Comparison of ENCODE assay signal across 9 cellular contexts in the genomic region with DNA sequence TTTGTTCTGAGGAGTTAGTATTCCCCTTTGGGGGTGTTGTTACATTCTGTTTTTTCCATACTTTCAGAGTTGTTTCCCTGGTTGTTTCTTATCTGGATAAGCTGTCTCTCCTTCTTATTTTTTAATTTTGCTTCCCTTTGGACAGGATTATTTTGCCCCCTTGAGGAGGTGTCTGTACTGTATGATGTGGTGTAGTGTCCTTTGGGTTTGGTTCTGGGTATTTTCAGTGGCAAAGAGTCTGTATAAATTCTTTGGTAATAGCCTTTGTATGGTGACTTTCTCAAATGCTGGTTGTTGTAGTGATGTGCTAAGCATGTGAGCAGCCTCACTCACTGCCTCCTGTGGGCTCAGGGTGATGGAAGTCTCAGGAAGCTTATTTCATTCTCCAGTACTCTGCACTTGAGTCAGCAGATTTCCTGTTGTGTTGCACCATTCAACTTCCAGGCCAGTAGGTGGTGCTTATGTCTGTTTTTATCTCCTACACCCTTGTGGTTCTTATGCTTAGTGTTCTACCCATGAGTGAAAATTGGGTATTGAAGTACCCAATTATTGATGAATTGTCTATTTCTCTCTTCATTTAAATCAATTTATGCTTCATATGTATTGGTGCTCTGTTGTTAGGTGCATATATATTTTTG.
DNase-seq lines count a peak whose midpoint lies in the region; ATAC-seq, FAIRE-seq and TF ChIP-seq lines count a peak whose summit lies in the region.
"Had no signal": no experiment of that assay in that cellular context is flagged by ENCODE, and none has a peak within 500 bp of the region (broad histone marks: within the 10 kb centered on the region; RNA-seq: fewer than 3 reads in every experiment).

No MANE protein-coding gene starts in this region.

- H3K4me3 Mint-ChIP-seq in stimulated activated effector memory CD8-positive, alpha-beta T cell treated with anti-CD3 and anti-CD28 coated beads, Interleukin-12 subunit alpha, Interleukin-12 subunit beta, amount 100 ng/mL, for 72 hours = no peak overlapping the region

- peak; percentile 76 for ATAC-seq in HG02759 (IDR thresholded peaks at IDR 0.05; ENCODE audit: unreplicated experiment)
- ATAC-seq in stimulated activated effector memory CD8-positive, alpha-beta T cell treated with anti-CD3 and anti-CD28 coated beads, Interleukin-12 subunit alpha, Interleukin-12 subunit beta, amount 100 ng/mL, for 72 hours = peak; percentile 96

- TF ChIP-seq CTCF in GM12864 (IDR thresholded peaks at IDR 0.05; ENCODE audit: low read depth, low read length, missing control alignments) = peak; percentile 68
- TF ChIP-seq CTCF in H1 (IDR thresholded peaks at IDR 0.05; ENCODE audit: control extremely low read depth in 1 of 3, insufficient read depth in 1 of 3, low read depth in 1 of 3, low read length in 3 of 3) = peak in 2 of 3 experiments; percentile 79 to 80; a peak in 3 of 4 replicates

- no peak overlapping the region for H2BK5ac ChIP-seq in H1 (ENCODE audit: low read depth, low read length)

- H4K5ac ChIP-seq in H1 (ENCODE audit: insufficient read length, low read depth, low read length) = no peak overlapping the region

- H3K56ac ChIP-seq in H1 (replicated peaks; ENCODE audit: insufficient read length, low read depth, low read length) = no peak overlapping the region

- H2AK5ac ChIP-seq in H1 (ENCODE audit: low read depth, low read length) = no peak overlapping the region

- H3K36me3 ChIP-seq in H1 (ENCODE audit: control insufficient read depth in 2 of 4, insufficient read depth in 4 of 4, low read length in 3 of 4) = no peaks in the 10 kb centered on the region; a peak in 1 of 8 replicates

- no peak overlapping the region for H3K23ac ChIP-seq in H1 (ENCODE audit: insufficient read length)

- no peaks in the 10 kb centered on the region for H3K9me3 Mint-ChIP-seq in stimulated activated effector memory CD8-positive, alpha-beta T cell treated with anti-CD3 and anti-CD28 coated beads, Interleukin-12 subunit alpha, Interleukin-12 subunit beta, amount 100 ng/mL, for 72 hours

- H3K4ac ChIP-seq in H1 (replicated peaks; ENCODE audit: insufficient read length, low read depth, low read length) = no peak overlapping the region

- no peak overlapping the region for H3K14ac ChIP-seq in H1 (ENCODE audit: insufficient read length)

- peak; percentile 73 to 76 for TF ChIP-seq RAD21 in H1 (IDR thresholded peaks at IDR 0.05 in 1 of 2, conservative IDR thresholded peaks at IDR 0.05 in 1 of 2; ENCODE audit: low read depth in 2 of 2, low read length in 2 of 2)

- peaks cover 10% of the 10 kb centered on the region for H3K4me1 Mint-ChIP-seq in stimulated activated effector memory CD8-positive, alpha-beta T cell treated with anti-CD3 and anti-CD28 coated beads, Interleukin-12 subunit alpha, Interleukin-12 subunit beta, amount 100 ng/mL, for 72 hours

- no peaks in the 10 kb centered on the region for H3K79me1 ChIP-seq in H1 (ENCODE audit: low read depth, low read length)

- H3K27me3 ChIP-seq in H1 (replicated peaks in 1 of 4; ENCODE audit: control insufficient read depth in 3 of 4, extremely low read depth in 1 of 4, insufficient read depth in 3 of 4, low read length in 3 of 4) = no peaks in the 10 kb centered on the region

- no peak overlapping the region for H3K4me3 ChIP-seq in GM12864 (ENCODE audit: low read depth, low read length)
- H3K4me3 ChIP-seq in H1 (ENCODE audit: extremely low read depth in 1 of 4, insufficient read depth in 2 of 4, low read depth in 3 of 4, low read length in 4 of 4) = no peak overlapping the region; a peak in 1 of 8 replicates
- H3K4me3 ChIP-seq: lung had no signal

- H2BK15ac ChIP-seq in H1 (ENCODE audit: low read length) = no peak overlapping the region

- no peak overlapping the region for H4K91ac ChIP-seq in H1 (replicated peaks; ENCODE audit: insufficient read length, low read length)

- H3K9me3 ChIP-seq in H1 (ENCODE audit: insufficient read depth in 2 of 2, low read depth in 1 of 2, low read length in 1 of 2) = no peaks in the 10 kb centered on the region

- no peak overlapping the region for H2BK20ac ChIP-seq in H1 (ENCODE audit: low read length)

- no peaks in the 10 kb centered on the region for H3K4me1 ChIP-seq in H1 (replicated peaks in 1 of 4; ENCODE audit: control insufficient read depth in 3 of 4, insufficient read depth in 4 of 4, low read length in 3 of 4)

- H3K27ac ChIP-seq in H1 (ENCODE audit: low read depth, low read length) = no peak overlapping the region

- no peaks in the 10 kb centered on the region for H3K79me2 ChIP-seq in H1 (ENCODE audit: control insufficient read depth in 1 of 2, insufficient read depth in 2 of 2, low read length in 2 of 2)

- no peak overlapping the region for H2BK12ac ChIP-seq in H1 (ENCODE audit: low read depth, low read length)

- H2BK120ac ChIP-seq in H1 (replicated peaks; ENCODE audit: low read depth, low read length) = no peak overlapping the region

- DNase-seq in AG08395 (ENCODE audit: low spot score) (peak; percentile 16), GM12864 (ENCODE audit: low read depth) (peak; percentile 62), NCI-H69 (lab: John Stamatoyannopoulos, UW) (peak; percentile 60), H1 (ENCODE audit: low read depth in 1 of 2, low spot score in 2 of 2) (no peak), HCEC 1CT (no peak), KG1 (lab: John Stamatoyannopoulos, UW) (no peak)
- peak in 1 of 2 donors; percentile 57 for DNase-seq in stimulated activated effector memory CD8-positive, alpha-beta T cell treated with anti-CD3 and anti-CD28 coated beads, Interleukin-12 subunit alpha, Interleukin-12 subunit beta, amount 100 ng/mL, for 72 hours (ENCODE audit: low spot score in 2 of 2)

- no peak overlapping the region for H3K9ac ChIP-seq in H1 (replicated peaks in 1 of 4; ENCODE audit: extremely low read depth in 1 of 4, low read depth in 3 of 4, low read length in 3 of 4)

- peak; percentile 90 for FAIRE-seq in H1 (lab: Jason Lieb, UNC)

- H4K8ac ChIP-seq in H1 (ENCODE audit: extremely low read depth, insufficient read depth, low read length) = no peak overlapping the region

- CTCF ChIA-PET in H1 (lab: Charles Lee; ENCODE audit: partially characterized antibody) = interaction anchor here (0.6 to 2.0 kb wide), 19 partner anchors 9 to 510 kb away, joined by 3 to 17 read pairs (median 4); no protein-coding TSS in a partner anchor

- TF ChIP-seq EP300 in H1 (IDR thresholded peaks at IDR 0.05; ENCODE audit: borderline replicate concordance in 1 of 2, low read depth in 2 of 2, low read length in 2 of 2) = no peak

- POLR2A ChIA-PET in H1 (lab: Charles Lee; ENCODE audit: partially characterized antibody) = no interaction called here

- H2AFZ ChIP-seq in H1 (ENCODE audit: low read length) = 0 out of 2 replicates have a peak overlapping the region, but pooled peaks have one; percentile 80

- no peaks in the 10 kb centered on the region for H3K36me3 Mint-ChIP-seq in stimulated activated effector memory CD8-positive, alpha-beta T cell treated with anti-CD3 and anti-CD28 coated beads, Interleukin-12 subunit alpha, Interleukin-12 subunit beta, amount 100 ng/mL, for 72 hours

- no peaks in the 10 kb centered on the region for H3K23me2 ChIP-seq in H1 (ENCODE audit: low read depth, low read length)

- H3K4me2 ChIP-seq in H1 (ENCODE audit: insufficient read depth in 1 of 2, low read depth in 2 of 2, low read length in 2 of 2) = no peak overlapping the region

- no peak for TF ChIP-seq POLR2A in H1 (IDR thresholded peaks at IDR 0.05; ENCODE audit: control extremely low read depth in 1 of 2, low read depth in 2 of 2, low read length in 2 of 2)

- H3K18ac ChIP-seq in H1 (ENCODE audit: extremely low read depth, low read length) = no peak overlapping the region

- H3K27ac Mint-ChIP-seq in stimulated activated effector memory CD8-positive, alpha-beta T cell treated with anti-CD3 and anti-CD28 coated beads, Interleukin-12 subunit alpha, Interleukin-12 subunit beta, amount 100 ng/mL, for 72 hours = no peak overlapping the region

- H4K20me1 ChIP-seq in H1 (replicated peaks in 1 of 2; ENCODE audit: control insufficient read depth in 1 of 2, insufficient read depth in 2 of 2, low read length in 2 of 2) = no peaks in the 10 kb centered on the region

TF ChIP-seq in H1, 55 proteins besides CTCF, POLR2A, EP300 and RAD21:
- TF ChIP-seq CBX5 (IDR thresholded peaks at IDR 0.05; ENCODE audit: low read depth, low read length) = no peak
- peak; percentile 93 for TF ChIP-seq BACH1 (IDR thresholded peaks at IDR 0.05; ENCODE audit: low read length)
- TF ChIP-seq CEBPB (IDR thresholded peaks at IDR 0.05; ENCODE audit: low read depth, low read length) = 0 out of 2 replicates have a peak, but pooled peaks have one; percentile 25
- TF ChIP-seq NRF1 (IDR thresholded peaks at IDR 0.05; ENCODE audit: low read depth, low read length) = no peak
- peak; percentile 94 for TF ChIP-seq MAFK (IDR thresholded peaks at IDR 0.05; ENCODE audit: low read depth, low read length)

Comparison
In these comparisons a context has a peak if more than half of its experiments do, and no peak if none do; other contexts are left out.
1. DNase-seq: peak in AG08395 (single experiment), GM12864 (single experiment) and NCI-H69 (single experiment); none in H1 (0 of 2), HCEC 1CT (single experiment) and KG1 (single experiment).